In the genomic region with DNA sequence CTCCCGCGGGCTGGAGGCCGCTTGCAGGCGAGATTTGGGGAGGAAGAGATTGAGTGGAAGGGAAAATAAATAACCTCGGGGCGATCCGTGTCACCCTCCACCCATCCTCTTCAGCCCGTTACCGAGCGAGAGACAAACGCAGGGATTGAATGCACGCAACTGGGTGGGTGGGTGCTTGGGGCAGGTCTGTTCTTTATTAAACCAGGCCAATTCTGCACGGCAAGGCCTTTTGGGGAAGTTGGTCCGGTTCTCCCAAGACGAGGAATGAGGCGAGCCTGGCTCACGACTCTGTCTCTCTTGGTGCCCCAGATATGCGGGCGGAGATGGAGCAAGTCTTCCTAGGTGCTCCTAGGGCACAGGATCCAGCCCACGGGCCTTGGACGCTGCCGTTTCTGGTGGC, we compare ENCODE assay signal across 8 cellular contexts. TPM values are rescaled to one million over a fixed set of nuclear protein-coding genes. Genes with fewer than 3 reads are reported as not detected.
DNase-seq lines count a peak whose midpoint lies in the region; ATAC-seq and TF ChIP-seq lines count a peak whose summit lies in the region.

No MANE protein-coding gene starts in this region.

- no peak overlapping the region for H3K27ac Mint-ChIP-seq in GM23338
- peak overlapping the region; percentile 4 to 44 for H3K27ac Mint-ChIP-seq in activated naive CD4-positive, alpha-beta T cell treated with anti-CD3 and anti-CD28 coated beads, Interleukin-2, amount 50 U/mL, for 72 hours
- H3K27ac Mint-ChIP-seq in mesothelial cell of epicardium, result peak overlapping the region; percentile 100

- H3K9me3 Mint-ChIP-seq in GM23338 (peaks cover 3% of the 10 kb centered on the region; the same call in 2 of the 3 replicates), mesothelial cell of epicardium (no peaks in the 10 kb centered on the region)
- H3K9me3 Mint-ChIP-seq in activated naive CD4-positive, alpha-beta T cell treated with anti-CD3 and anti-CD28 coated beads, Interleukin-2, amount 50 U/mL, for 72 hours, result no peaks in the 10 kb centered on the region

- DNase-seq in ACHN, result peak; percentile 59
- DNase-seq in GM23338 (ENCODE audit: low spot score), result no peak
- DNase-seq in activated naive CD4-positive, alpha-beta T cell treated with anti-CD3 and anti-CD28 coated beads, Interleukin-2, amount 50 U/mL, for 72 hours (ENCODE audit: low spot score in 2 of 2), result no peak
- DNase-seq in mesothelial cell of epicardium (ENCODE audit: low spot score in 2 of 2, unreplicated experiment in 2 of 2), result peak in 1 of 2 experiments; percentile 56
- no peak for DNase-seq in stimulated activated CD4-positive, alpha-beta T cell treated with anti-CD3 and anti-CD28 coated beads, Interleukin-2, amount 100 ng/mL, for 24 hours
- no peak for DNase-seq in anterior cingulate cortex (lab: John Stamatoyannopoulos, UW)

- H2AFZ ChIP-seq in GM23338, result no peak overlapping the region

- peaks cover 39% of the 10 kb centered on the region; the same call in 1 of the 2 replicates for H3K4me1 ChIP-seq in GM23338 (ENCODE audit: insufficient read depth)

- H3F3A ChIP-seq in GM23338 (replicated peaks; ENCODE audit: low read depth), result peaks cover 45% of the 10 kb centered on the region

- no peaks in the 10 kb centered on the region; the same call in 1 of the 2 replicates for H3K36me3 ChIP-seq in GM23338 (ENCODE audit: insufficient read depth)

- H3K27me3 Mint-ChIP-seq in GM23338 (ENCODE audit: insufficient read depth, low read depth, poor library complexity) (peaks cover 99% of the 10 kb centered on the region), mesothelial cell of epicardium (ENCODE audit: low read depth) (peaks cover 3% of the 10 kb centered on the region)

- peak overlapping the region; percentile 66 for H3K4me3 Mint-ChIP-seq in GM23338
- peak overlapping the region; percentile 87 for H3K4me3 Mint-ChIP-seq in mesothelial cell of epicardium

- peak overlapping the region; percentile 51; the same call in 1 of the 2 replicates for H3K4me3 ChIP-seq in GM23338

- H3K79me2 ChIP-seq in GM23338 (replicated peaks; ENCODE audit: insufficient read depth), result no peaks in the 10 kb centered on the region

- H3K36me3 Mint-ChIP-seq in GM23338 (ENCODE audit: low read depth) (no peaks in the 10 kb centered on the region; the same call in 2 of the 3 replicates), mesothelial cell of epicardium (peaks cover 16% of the 10 kb centered on the region)
- H3K36me3 Mint-ChIP-seq in activated naive CD4-positive, alpha-beta T cell treated with anti-CD3 and anti-CD28 coated beads, Interleukin-2, amount 50 U/mL, for 72 hours, result peaks cover 0 to 8% of the 10 kb centered on the region in 2 donors

- H3K4me1 Mint-ChIP-seq in GM23338 (peaks cover 24% of the 10 kb centered on the region), mesothelial cell of epicardium (peaks cover 61% of the 10 kb centered on the region)

- no peak overlapping the region for H3K27ac ChIP-seq in GM23338 (ENCODE audit: low read depth)

- TF ChIP-seq CTCF in GM23338 (conservative IDR thresholded peaks at IDR 0.05; ENCODE audit: low read depth in 2 of 2), result no peak
- no peak for TF ChIP-seq CTCF in mesothelial cell of epicardium (IDR thresholded peaks at IDR 0.05; ENCODE audit: unreplicated experiment)

- H3K9me2 ChIP-seq in GM23338 (ENCODE audit: insufficient read depth), result no peaks in the 10 kb centered on the region

- H3K27me3 ChIP-seq in GM23338 (ENCODE audit: insufficient read depth), result peaks cover 100% of the 10 kb centered on the region

- ATAC-seq in GM23338, result no peak
- ATAC-seq in activated naive CD4-positive, alpha-beta T cell treated with anti-CD3 and anti-CD28 coated beads, Interleukin-2, amount 50 U/mL, for 72 hours, result peak; percentile 2 to 7
- no peak for ATAC-seq in GM18868 (IDR thresholded peaks at IDR 0.05; ENCODE audit: unreplicated experiment)
- no peak for ATAC-seq in HG02588 (IDR thresholded peaks at IDR 0.05; ENCODE audit: unreplicated experiment)

- H4K20me1 ChIP-seq in GM23338 (replicated peaks; ENCODE audit: insufficient read depth), result peaks cover 53% of the 10 kb centered on the region

- in situ Hi-C loops in ACHN (cut with HindIII; ENCODE audit: low pct_ligation_motif_present, low pct_unique_long_range_greater_than_20kb, low sequenced_read_pairs), result no loop called here

- H3K4me2 ChIP-seq in GM23338, result peak overlapping the region; percentile 84; the same call in 1 of the 2 replicates

TF ChIP-seq in GM23338, 12 proteins besides CTCF, POLR2A, EP300 and RAD21 (continues in another document):
- TF ChIP-seq ETS1 (IDR thresholded peaks at IDR 0.05), result no peak

RNA-seq across cellular contexts. Expression of gene HOXB7, which starts 0.4 kb away (rescaled TPM):
- not detected in 2 replicates for total RNA-seq in GM23338 (2014; rRNA removed; shearing (Covaris generic))
- not detected in 2 replicates for polyA plus RNA-seq in GM23338 (2016; fragmentation: Nextera tagmentation; extraction: Ambion mirVana)
- 1 to 10 TPM in 1 of 2 donors, not detected in 1; 1.1 TPM for total RNA-seq in activated naive CD4-positive, alpha-beta T cell treated with anti-CD3 and anti-CD28 coated beads, Interleukin-2, amount 50 U/mL, for 72 hours
- 18.6 to 20.3 TPM (median 19.5 TPM) in 3 replicates for total RNA-seq in mesothelial cell of epicardium

RNA-seq across cellular contexts. Expression of gene HOXB8, which starts 3.9 kb away (rescaled TPM):
- total RNA-seq in GM23338 (2014; rRNA removed; shearing (Covaris generic)), result not detected in 2 replicates
- not detected in 2 replicates for polyA plus RNA-seq in GM23338 (2016; fragmentation: Nextera tagmentation; extraction: Ambion mirVana)
- not detected for total RNA-seq in activated naive CD4-positive, alpha-beta T cell treated with anti-CD3 and anti-CD28 coated beads, Interleukin-2, amount 50 U/mL, for 72 hours
- 75.7 to 82.4 TPM (median 78.8 TPM) in 3 replicates for total RNA-seq in mesothelial cell of epicardium

RNA-seq across cellular contexts. Expression of gene HOXB6, which starts 6.4 kb away (rescaled TPM):
- total RNA-seq in GM23338 (2014; rRNA removed; shearing (Covaris generic)), result not detected in 2 replicates
- polyA plus RNA-seq in GM23338 (2016; fragmentation: Nextera tagmentation; extraction: Ambion mirVana), result not detected in 2 replicates
- total RNA-seq in activated naive CD4-positive, alpha-beta T cell treated with anti-CD3 and anti-CD28 coated beads, Interleukin-2, amount 50 U/mL, for 72 hours, result under 1 TPM in 1 of 2 donors, not detected in 1; 0.16 TPM
- 56.4 to 63.1 TPM (median 59.7 TPM) in 3 replicates for total RNA-seq in mesothelial cell of epicardium

RNA-seq across cellular contexts. Expression of gene HOXB9, which starts 14.9 kb away (rescaled TPM):
- not detected in 2 replicates for total RNA-seq in GM23338 (2014; rRNA removed; shearing (Covaris generic))
- not detected in 2 replicates for polyA plus RNA-seq in GM23338 (2016; fragmentation: Nextera tagmentation; extraction: Ambion mirVana)
- total RNA-seq in activated naive CD4-positive, alpha-beta T cell treated with anti-CD3 and anti-CD28 coated beads, Interleukin-2, amount 50 U/mL, for 72 hours, result 1 to 10 TPM; 1.2 to 2.4 TPM
- total RNA-seq in mesothelial cell of epicardium, result 33.8 to 35.4 TPM (median 34.4 TPM) in 3 replicates

RNA-seq across cellular contexts. Expression of gene HOXB5, which starts 17.6 kb away (rescaled TPM):
- not detected in 2 replicates for total RNA-seq in GM23338 (2014; rRNA removed; shearing (Covaris generic))
- not detected in 2 replicates for polyA plus RNA-seq in GM23338 (2016; fragmentation: Nextera tagmentation; extraction: Ambion mirVana)
- not detected for total RNA-seq in activated naive CD4-positive, alpha-beta T cell treated with anti-CD3 and anti-CD28 coated beads, Interleukin-2, amount 50 U/mL, for 72 hours
- 28.6 to 32.4 TPM (median 31.1 TPM) in 3 replicates for total RNA-seq in mesothelial cell of epicardium

Comparison
In these comparisons a context has a peak if more than half of its experiments do, and no peak if none do; other contexts are left out.
1. ATAC-seq: peak in activated naive CD4-positive, alpha-beta T cell treated with anti-CD3 and anti-CD28 coated beads, Interleukin-2, amount 50 U/mL, for 72 hours (2 of 2); none in GM23338 (single experiment), GM18868 (single experiment) and HG02588 (single experiment).
2. RNA of gene HOXB8, which starts 3.9 kb away (total RNA-seq): 75.7 to 82.4 TPM in mesothelial cell of epicardium; not detected in activated naive CD4-positive, alpha-beta T cell treated with anti-CD3 and anti-CD28 coated beads, Interleukin-2, amount 50 U/mL, for 72 hours and not detected in GM23338; every median in the first group is over 10 times any median in the second.
3. RNA of gene HOXB6, which starts 6.4 kb away (total RNA-seq): 56.4 to 63.1 TPM in mesothelial cell of epicardium; 0.16 TPM in activated naive CD4-positive, alpha-beta T cell treated with anti-CD3 and anti-CD28 coated beads, Interleukin-2, amount 50 U/mL, for 72 hours and not detected in GM23338; every median in the first group is over 10 times any median in the second.